ENCODE assay signal across 2 cellular contexts in the genomic region with DNA sequence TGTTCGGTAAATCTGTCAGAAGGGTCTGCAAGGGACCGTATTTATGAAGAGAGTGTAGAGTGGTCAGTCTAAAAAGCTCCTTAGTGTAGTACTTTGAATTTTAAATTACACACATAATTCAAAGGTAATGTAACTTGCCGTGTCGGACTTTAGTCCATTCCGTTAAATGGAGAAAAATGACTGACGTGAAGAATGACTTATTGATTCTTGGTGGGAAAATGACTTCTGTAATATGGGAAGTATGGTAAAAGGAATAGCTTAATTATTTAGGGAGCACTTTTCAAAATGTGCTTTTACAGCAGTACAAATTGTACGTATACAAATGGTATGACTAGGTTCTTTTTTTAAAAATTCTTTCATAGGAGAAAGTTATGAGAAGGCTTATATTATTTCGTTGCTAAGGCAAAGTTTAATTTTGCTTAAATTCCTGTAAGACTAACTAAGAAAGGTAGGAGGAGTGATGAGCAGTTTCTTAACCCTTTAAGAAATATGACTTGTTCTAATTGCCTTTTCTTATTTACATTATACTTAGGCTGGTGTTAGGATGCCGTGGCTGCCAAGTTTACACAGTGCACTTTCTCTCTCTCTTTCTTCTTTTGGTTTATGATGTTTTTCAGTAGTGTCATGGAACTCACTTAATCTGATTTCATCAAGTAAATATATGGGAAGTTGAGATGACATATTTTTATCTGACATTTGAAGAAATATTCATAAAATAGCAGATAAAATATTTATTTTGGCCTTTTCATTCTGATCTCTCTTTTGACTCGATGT.
TF ChIP-seq lines count a peak whose summit lies in the region.

No MANE protein-coding gene starts in this region.

TF ChIP-seq in GM23338, 12 proteins besides CTCF, POLR2A, EP300 and RAD21 (continued from another document):
- TF ChIP-seq, protein P1, sequence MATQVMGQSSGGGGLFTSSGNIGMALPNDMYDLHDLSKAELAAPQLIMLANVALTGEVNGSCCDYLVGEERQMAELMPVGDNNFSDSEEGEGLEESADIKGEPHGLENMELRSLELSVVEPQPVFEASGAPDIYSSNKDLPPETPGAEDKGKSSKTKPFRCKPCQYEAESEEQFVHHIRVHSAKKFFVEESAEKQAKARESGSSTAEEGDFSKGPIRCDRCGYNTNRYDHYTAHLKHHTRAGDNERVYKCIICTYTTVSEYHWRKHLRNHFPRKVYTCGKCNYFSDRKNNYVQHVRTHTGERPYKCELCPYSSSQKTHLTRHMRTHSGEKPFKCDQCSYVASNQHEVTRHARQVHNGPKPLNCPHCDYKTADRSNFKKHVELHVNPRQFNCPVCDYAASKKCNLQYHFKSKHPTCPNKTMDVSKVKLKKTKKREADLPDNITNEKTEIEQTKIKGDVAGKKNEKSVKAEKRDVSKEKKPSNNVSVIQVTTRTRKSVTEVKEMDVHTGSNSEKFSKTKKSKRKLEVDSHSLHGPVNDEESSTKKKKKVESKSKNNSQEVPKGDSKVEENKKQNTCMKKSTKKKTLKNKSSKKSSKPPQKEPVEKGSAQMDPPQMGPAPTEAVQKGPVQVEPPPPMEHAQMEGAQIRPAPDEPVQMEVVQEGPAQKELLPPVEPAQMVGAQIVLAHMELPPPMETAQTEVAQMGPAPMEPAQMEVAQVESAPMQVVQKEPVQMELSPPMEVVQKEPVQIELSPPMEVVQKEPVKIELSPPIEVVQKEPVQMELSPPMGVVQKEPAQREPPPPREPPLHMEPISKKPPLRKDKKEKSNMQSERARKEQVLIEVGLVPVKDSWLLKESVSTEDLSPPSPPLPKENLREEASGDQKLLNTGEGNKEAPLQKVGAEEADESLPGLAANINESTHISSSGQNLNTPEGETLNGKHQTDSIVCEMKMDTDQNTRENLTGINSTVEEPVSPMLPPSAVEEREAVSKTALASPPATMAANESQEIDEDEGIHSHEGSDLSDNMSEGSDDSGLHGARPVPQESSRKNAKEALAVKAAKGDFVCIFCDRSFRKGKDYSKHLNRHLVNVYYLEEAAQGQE (IDR thresholded peaks at IDR 0.05; ENCODE audit: unreplicated experiment), result no peak
- TF ChIP-seq ZNF114 (CRISPR knock-in tag; IDR thresholded peaks at IDR 0.05), result no peak

TF ChIP-seq in HEK293, 187 proteins besides CTCF, POLR2A, EP300 and RAD21 (continued from another document):
- TF ChIP-seq, protein P2, sequence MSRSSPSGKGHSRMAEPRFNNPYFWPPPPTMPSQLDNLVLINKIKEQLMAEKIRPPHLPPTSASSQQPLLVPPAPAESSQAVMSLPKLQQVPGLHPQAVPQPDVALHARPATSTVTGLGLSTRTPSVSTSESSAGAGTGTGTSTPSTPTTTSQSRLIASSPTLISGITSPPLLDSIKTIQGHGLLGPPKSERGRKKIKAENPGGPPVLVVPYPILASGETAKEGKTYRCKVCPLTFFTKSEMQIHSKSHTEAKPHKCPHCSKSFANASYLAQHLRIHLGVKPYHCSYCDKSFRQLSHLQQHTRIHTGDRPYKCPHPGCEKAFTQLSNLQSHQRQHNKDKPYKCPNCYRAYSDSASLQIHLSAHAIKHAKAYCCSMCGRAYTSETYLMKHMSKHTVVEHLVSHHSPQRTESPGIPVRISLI (tag by site-specific recombination; IDR thresholded peaks at IDR 0.05), result no peak
- TF ChIP-seq ZNF585B (tag by site-specific recombination; IDR thresholded peaks at IDR 0.05) (no peak), PRDM1 (tag by site-specific recombination; IDR thresholded peaks at IDR 0.05) (no peak), ZBTB21 (tag by site-specific recombination; IDR thresholded peaks at IDR 0.05) (no peak), SP7 (tag by site-specific recombination; IDR thresholded peaks at IDR 0.05) (no peak), ZNF174 (tag by site-specific recombination; IDR thresholded peaks at IDR 0.05) (no peak), ZEB2 (tag by site-specific recombination; IDR thresholded peaks at IDR 0.05) (peak; percentile 16), ZNF596 (tag by site-specific recombination; IDR thresholded peaks at IDR 0.05) (peak; percentile 86), ZNF274 (IDR thresholded peaks at IDR 0.05; ENCODE audit: low read length) (no peak), ZNF274 (tag by site-specific recombination; IDR thresholded peaks at IDR 0.05; ENCODE audit: borderline replicate concordance) (no peak), SETDB1 (IDR thresholded peaks at IDR 0.05; ENCODE audit: insufficient read length, low read length) (no peak), GLI4 (tag by site-specific recombination; IDR thresholded peaks at IDR 0.05) (no peak), ZNF629 (tag by site-specific recombination; IDR thresholded peaks at IDR 0.05) (0 out of 2 replicates have a peak, but pooled peaks have one; percentile 15), ZNF350 (tag by site-specific recombination; IDR thresholded peaks at IDR 0.05) (no peak), ZNF701 (tag by site-specific recombination; IDR thresholded peaks at IDR 0.05) (no peak), ZNF548 (tag by site-specific recombination; IDR thresholded peaks at IDR 0.05) (no peak), IKZF3 (tag by site-specific recombination; IDR thresholded peaks at IDR 0.05) (0 out of 2 replicates have a peak, but pooled peaks have one; percentile 32), ZBTB20 (tag by site-specific recombination; IDR thresholded peaks at IDR 0.05) (no peak), ZNF223 (tag by site-specific recombination; IDR thresholded peaks at IDR 0.05) (no peak), ZNF335 (tag by site-specific recombination; conservative IDR thresholded peaks at IDR 0.05) (peak; percentile 33; the same call in 1 of the 2 replicates)
- TF ChIP-seq, protein P3, sequence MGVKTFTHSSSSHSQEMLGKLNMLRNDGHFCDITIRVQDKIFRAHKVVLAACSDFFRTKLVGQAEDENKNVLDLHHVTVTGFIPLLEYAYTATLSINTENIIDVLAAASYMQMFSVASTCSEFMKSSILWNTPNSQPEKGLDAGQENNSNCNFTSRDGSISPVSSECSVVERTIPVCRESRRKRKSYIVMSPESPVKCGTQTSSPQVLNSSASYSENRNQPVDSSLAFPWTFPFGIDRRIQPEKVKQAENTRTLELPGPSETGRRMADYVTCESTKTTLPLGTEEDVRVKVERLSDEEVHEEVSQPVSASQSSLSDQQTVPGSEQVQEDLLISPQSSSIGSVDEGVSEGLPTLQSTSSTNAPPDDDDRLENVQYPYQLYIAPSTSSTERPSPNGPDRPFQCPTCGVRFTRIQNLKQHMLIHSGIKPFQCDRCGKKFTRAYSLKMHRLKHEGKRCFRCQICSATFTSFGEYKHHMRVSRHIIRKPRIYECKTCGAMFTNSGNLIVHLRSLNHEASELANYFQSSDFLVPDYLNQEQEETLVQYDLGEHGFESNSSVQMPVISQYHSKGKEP (tag by site-specific recombination; IDR thresholded peaks at IDR 0.05), result peak; percentile 37; the same call in 1 of the 2 replicates
- TF ChIP-seq, protein P4, sequence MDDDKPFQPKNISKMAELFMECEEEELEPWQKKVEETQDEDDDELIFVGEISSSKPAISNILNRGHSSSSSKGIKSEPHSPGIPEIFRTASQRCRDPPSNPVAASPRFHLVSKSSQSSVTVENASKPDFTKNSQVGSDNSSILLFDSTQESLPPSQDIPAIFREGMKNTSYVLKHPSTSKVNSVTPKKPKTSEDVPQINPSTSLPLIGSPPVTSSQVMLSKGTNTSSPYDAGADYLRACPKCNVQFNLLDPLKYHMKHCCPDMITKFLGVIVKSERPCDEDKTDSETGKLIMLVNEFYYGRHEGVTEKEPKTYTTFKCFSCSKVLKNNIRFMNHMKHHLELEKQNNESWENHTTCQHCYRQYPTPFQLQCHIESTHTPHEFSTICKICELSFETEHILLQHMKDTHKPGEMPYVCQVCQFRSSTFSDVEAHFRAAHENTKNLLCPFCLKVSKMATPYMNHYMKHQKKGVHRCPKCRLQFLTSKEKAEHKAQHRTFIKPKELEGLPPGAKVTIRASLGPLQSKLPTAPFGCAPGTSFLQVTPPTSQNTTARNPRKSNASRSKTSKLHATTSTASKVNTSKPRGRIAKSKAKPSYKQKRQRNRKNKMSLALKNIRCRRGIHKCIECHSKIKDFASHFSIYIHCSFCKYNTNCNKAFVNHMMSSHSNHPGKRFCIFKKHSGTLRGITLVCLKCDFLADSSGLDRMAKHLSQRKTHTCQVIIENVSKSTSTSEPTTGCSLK (tag by site-specific recombination; IDR thresholded peaks at IDR 0.05), result no peak
- TF ChIP-seq, protein P5, sequence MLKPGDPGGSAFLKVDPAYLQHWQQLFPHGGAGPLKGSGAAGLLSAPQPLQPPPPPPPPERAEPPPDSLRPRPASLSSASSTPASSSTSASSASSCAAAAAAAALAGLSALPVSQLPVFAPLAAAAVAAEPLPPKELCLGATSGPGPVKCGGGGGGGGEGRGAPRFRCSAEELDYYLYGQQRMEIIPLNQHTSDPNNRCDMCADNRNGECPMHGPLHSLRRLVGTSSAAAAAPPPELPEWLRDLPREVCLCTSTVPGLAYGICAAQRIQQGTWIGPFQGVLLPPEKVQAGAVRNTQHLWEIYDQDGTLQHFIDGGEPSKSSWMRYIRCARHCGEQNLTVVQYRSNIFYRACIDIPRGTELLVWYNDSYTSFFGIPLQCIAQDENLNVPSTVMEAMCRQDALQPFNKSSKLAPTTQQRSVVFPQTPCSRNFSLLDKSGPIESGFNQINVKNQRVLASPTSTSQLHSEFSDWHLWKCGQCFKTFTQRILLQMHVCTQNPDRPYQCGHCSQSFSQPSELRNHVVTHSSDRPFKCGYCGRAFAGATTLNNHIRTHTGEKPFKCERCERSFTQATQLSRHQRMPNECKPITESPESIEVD (tag by site-specific recombination; IDR thresholded peaks at IDR 0.05), result peak; percentile 86
- TF ChIP-seq, protein P6, sequence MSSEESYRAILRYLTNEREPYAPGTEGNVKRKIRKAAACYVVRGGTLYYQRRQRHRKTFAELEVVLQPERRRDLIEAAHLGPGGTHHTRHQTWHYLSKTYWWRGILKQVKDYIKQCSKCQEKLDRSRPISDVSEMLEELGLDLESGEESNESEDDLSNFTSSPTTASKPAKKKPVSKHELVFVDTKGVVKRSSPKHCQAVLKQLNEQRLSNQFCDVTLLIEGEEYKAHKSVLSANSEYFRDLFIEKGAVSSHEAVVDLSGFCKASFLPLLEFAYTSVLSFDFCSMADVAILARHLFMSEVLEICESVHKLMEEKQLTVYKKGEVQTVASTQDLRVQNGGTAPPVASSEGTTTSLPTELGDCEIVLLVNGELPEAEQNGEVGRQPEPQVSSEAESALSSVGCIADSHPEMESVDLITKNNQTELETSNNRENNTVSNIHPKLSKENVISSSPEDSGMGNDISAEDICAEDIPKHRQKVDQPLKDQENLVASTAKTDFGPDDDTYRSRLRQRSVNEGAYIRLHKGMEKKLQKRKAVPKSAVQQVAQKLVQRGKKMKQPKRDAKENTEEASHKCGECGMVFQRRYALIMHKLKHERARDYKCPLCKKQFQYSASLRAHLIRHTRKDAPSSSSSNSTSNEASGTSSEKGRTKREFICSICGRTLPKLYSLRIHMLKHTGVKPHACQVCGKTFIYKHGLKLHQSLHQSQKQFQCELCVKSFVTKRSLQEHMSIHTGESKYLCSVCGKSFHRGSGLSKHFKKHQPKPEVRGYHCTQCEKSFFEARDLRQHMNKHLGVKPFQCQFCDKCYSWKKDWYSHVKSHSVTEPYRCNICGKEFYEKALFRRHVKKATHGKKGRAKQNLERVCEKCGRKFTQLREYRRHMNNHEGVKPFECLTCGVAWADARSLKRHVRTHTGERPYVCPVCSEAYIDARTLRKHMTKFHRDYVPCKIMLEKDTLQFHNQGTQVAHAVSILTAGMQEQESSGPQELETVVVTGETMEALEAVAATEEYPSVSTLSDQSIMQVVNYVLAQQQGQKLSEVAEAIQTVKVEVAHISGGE (tag by site-specific recombination; conservative IDR thresholded peaks at IDR 0.05; ENCODE audit: low read depth), result no peak
- TF ChIP-seq, protein P7, sequence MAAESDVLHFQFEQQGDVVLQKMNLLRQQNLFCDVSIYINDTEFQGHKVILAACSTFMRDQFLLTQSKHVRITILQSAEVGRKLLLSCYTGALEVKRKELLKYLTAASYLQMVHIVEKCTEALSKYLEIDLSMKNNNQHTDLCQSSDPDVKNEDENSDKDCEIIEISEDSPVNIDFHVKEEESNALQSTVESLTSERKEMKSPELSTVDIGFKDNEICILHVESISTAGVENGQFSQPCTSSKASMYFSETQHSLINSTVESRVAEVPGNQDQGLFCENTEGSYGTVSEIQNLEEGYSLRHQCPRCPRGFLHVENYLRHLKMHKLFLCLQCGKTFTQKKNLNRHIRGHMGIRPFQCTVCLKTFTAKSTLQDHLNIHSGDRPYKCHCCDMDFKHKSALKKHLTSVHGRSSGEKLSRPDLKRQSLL (tag by site-specific recombination; IDR thresholded peaks at IDR 0.05), result no peak
- TF ChIP-seq, protein P8, sequence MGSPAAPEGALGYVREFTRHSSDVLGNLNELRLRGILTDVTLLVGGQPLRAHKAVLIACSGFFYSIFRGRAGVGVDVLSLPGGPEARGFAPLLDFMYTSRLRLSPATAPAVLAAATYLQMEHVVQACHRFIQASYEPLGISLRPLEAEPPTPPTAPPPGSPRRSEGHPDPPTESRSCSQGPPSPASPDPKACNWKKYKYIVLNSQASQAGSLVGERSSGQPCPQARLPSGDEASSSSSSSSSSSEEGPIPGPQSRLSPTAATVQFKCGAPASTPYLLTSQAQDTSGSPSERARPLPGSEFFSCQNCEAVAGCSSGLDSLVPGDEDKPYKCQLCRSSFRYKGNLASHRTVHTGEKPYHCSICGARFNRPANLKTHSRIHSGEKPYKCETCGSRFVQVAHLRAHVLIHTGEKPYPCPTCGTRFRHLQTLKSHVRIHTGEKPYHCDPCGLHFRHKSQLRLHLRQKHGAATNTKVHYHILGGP (tag by site-specific recombination; IDR thresholded peaks at IDR 0.05), result no peak
- TF ChIP-seq, protein P9, sequence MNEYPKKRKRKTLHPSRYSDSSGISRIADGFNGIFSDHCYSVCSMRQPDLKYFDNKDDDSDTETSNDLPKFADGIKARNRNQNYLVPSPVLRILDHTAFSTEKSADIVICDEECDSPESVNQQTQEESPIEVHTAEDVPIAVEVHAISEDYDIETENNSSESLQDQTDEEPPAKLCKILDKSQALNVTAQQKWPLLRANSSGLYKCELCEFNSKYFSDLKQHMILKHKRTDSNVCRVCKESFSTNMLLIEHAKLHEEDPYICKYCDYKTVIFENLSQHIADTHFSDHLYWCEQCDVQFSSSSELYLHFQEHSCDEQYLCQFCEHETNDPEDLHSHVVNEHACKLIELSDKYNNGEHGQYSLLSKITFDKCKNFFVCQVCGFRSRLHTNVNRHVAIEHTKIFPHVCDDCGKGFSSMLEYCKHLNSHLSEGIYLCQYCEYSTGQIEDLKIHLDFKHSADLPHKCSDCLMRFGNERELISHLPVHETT (tag by site-specific recombination; IDR thresholded peaks at IDR 0.05), result no peak
- TF ChIP-seq, protein P10, sequence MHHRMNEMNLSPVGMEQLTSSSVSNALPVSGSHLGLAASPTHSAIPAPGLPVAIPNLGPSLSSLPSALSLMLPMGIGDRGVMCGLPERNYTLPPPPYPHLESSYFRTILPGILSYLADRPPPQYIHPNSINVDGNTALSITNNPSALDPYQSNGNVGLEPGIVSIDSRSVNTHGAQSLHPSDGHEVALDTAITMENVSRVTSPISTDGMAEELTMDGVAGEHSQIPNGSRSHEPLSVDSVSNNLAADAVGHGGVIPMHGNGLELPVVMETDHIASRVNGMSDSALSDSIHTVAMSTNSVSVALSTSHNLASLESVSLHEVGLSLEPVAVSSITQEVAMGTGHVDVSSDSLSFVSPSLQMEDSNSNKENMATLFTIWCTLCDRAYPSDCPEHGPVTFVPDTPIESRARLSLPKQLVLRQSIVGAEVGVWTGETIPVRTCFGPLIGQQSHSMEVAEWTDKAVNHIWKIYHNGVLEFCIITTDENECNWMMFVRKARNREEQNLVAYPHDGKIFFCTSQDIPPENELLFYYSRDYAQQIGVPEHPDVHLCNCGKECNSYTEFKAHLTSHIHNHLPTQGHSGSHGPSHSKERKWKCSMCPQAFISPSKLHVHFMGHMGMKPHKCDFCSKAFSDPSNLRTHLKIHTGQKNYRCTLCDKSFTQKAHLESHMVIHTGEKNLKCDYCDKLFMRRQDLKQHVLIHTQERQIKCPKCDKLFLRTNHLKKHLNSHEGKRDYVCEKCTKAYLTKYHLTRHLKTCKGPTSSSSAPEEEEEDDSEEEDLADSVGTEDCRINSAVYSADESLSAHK (tag by site-specific recombination; IDR thresholded peaks at IDR 0.05), result peak; percentile 12; the same call in 1 of the 2 replicates
